Comparison of ENCODE assay signal across 23 cellular contexts in the genomic region with DNA sequence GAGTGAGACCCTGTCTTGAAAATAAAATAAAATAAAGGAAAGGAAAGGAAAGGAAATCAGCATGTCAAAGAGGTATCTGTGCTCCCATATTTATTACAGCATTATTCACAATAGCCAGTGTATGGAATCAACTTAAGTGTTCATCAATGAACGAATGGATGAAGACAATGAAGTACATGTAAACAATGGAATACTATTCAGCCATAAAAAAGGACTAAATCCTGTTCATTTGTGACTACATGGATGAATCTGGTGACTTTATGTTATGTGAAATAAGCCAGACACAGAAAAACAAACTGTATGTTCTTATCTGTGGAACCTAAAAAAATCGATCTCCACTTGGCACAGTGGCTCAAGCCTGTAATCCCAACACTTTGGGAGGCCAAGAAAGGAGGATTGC.
"Had no signal": no experiment of that assay in that cellular context is flagged by ENCODE, and none has a peak within 500 bp of the region (broad histone marks: within the 10 kb centered on the region; RNA-seq: fewer than 3 reads in every experiment).

No MANE protein-coding gene starts in this region.

- H3K27me3 Mint-ChIP-seq: dendritic cell treated with granulocyte-macrophage colony-stimulating factor and Interleukin-4, amounts not matched to agents 40 ng/mL and 50 ng/mL, for 4 days; naive B cell; naive thymus-derived CD8-positive, alpha-beta T cell had no signal

- H3K9me3 ChIP-seq: esophagus squamous epithelium, gastrocnemius medialis, heart right ventricle, left lung, lower lobe of right lung, mucosa of descending colon had no signal

- H3K27ac Mint-ChIP-seq: dendritic cell treated with granulocyte-macrophage colony-stimulating factor and Interleukin-4, amounts not matched to agents 40 ng/mL and 50 ng/mL, for 4 days; effector memory CD8-positive, alpha-beta T cell; endodermal cell; mesothelial cell of epicardium; naive B cell; naive thymus-derived CD8-positive, alpha-beta T cell had no signal

- ATAC-seq: effector memory CD8-positive, alpha-beta T cell; esophagus mucosa; gastrocnemius medialis; heart right ventricle; left cardiac atrium; left lung; left ventricle myocardium superior; lower lobe of right lung; mucosa of descending colon; naive thymus-derived CD8-positive, alpha-beta T cell had no signal

- H3K4me3 ChIP-seq: esophagus squamous epithelium, gastrocnemius medialis, heart right ventricle, left lung, lower lobe of right lung, mucosa of descending colon had no signal

- H3K9me3 Mint-ChIP-seq: dendritic cell treated with granulocyte-macrophage colony-stimulating factor and Interleukin-4, amounts not matched to agents 40 ng/mL and 50 ng/mL, for 4 days; effector memory CD8-positive, alpha-beta T cell; endodermal cell; mesothelial cell of epicardium; naive B cell; naive thymus-derived CD8-positive, alpha-beta T cell had no signal

- H3K4me3 Mint-ChIP-seq: dendritic cell treated with granulocyte-macrophage colony-stimulating factor and Interleukin-4, amounts not matched to agents 40 ng/mL and 50 ng/mL, for 4 days; effector memory CD8-positive, alpha-beta T cell; endodermal cell; mesothelial cell of epicardium; naive B cell; naive thymus-derived CD8-positive, alpha-beta T cell had no signal

- DNase-seq: cortex of kidney; effector CD8-positive, alpha-beta T cell; effector memory CD8-positive, alpha-beta T cell; endodermal cell; erythroblast; esophagus squamous epithelium; foreskin fibroblast; foreskin melanocyte; gastrocnemius medialis; glutamatergic neuron; heart right ventricle; hippocampal formation; left cardiac atrium; left lung; left ventricle myocardium superior; lower lobe of right lung; mesenchymal stem cell; mucosa of descending colon; naive B cell; naive thymus-derived CD8-positive, alpha-beta T cell had no signal

- H3K27me3 ChIP-seq: esophagus squamous epithelium, gastrocnemius medialis, heart right ventricle, left lung had no signal

- H3K27ac ChIP-seq: esophagus squamous epithelium, gastrocnemius medialis, heart right ventricle, lower lobe of right lung had no signal

- H3K36me3 ChIP-seq: esophagus squamous epithelium, gastrocnemius medialis, heart right ventricle, left lung, lower lobe of right lung had no signal

- H3K36me3 Mint-ChIP-seq: naive B cell; naive thymus-derived CD8-positive, alpha-beta T cell had no signal
